14 cellular contexts compared by ENCODE assay signal in the genomic region with DNA sequence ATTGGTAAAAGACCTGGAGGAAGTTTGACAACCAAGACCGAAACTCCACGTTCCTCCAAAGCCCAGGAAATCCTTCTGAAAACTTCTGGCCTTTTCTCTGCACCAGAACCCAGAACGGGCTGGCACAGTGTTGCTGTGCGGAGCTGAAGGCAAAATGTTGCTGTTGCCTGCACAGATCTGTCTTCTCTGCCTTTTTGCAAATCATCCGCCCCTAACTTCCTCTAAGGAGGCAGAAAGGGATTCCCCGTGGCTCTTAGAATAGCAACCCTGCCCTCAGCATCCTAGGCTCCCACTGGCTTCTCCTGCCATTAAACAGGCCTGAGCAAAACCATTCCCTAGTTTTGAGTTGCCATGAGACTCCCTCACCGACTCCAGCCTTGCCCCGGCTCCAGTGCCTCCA. TPM values are rescaled to one million over a fixed set of nuclear protein-coding genes. Genes with fewer than 3 reads are reported as not detected.
A peak's percentile ranks its signal among the peaks of the same experiment; 100 is the strongest.
DNase-seq lines count a peak whose midpoint lies in the region; ATAC-seq lines count a peak whose summit lies in the region.
"Had no signal": no experiment of that assay in that cellular context is flagged by ENCODE, and none has a peak within 500 bp of the region (broad histone marks: within the 10 kb centered on the region; RNA-seq: fewer than 3 reads in every experiment).

No MANE protein-coding gene starts in this region.

- H3K4me3 Mint-ChIP-seq in activated naive CD4-positive, alpha-beta T cell treated with anti-CD3 and anti-CD28 coated beads, Interleukin-2, amount 10 ng/mL, durations not matched to agents 7 days and 5 days = no peak overlapping the region
- H3K4me3 Mint-ChIP-seq in activated naive CD4-positive, alpha-beta T cell treated with anti-CD3 and anti-CD28 coated beads for 36 hours = no peak overlapping the region
- no peak overlapping the region for H3K4me3 Mint-ChIP-seq in activated naive CD8-positive, alpha-beta T cell
- H3K4me3 Mint-ChIP-seq in stimulated activated naive B cell treated with anti-CD40 and anti-IgM and Interleukin-4, amounts not matched to agents 10 μg/mL and 1 μg/mL and 100 μg/mL, for 72 hours = peak overlapping the region; percentile 51 to 65
- H3K4me3 Mint-ChIP-seq: brain had no signal

- H3K27ac Mint-ChIP-seq in activated naive CD4-positive, alpha-beta T cell treated with anti-CD3 and anti-CD28 coated beads, Interleukin-2, amount 10 ng/mL, durations not matched to agents 7 days and 5 days = peak overlapping the region; percentile 46
- H3K27ac Mint-ChIP-seq in activated naive CD4-positive, alpha-beta T cell treated with anti-CD3 and anti-CD28 coated beads for 36 hours = no peak overlapping the region
- H3K27ac Mint-ChIP-seq in activated naive CD8-positive, alpha-beta T cell = peak overlapping the region; percentile 88
- peak overlapping the region; percentile 91 for H3K27ac Mint-ChIP-seq in stimulated activated naive B cell treated with anti-CD40 and anti-IgM and Interleukin-4, amounts not matched to agents 10 μg/mL and 1 μg/mL and 100 μg/mL, for 72 hours
- H3K27ac Mint-ChIP-seq: brain had no signal

- peaks cover 67% of the 10 kb centered on the region for H3K36me3 Mint-ChIP-seq in activated naive CD4-positive, alpha-beta T cell treated with anti-CD3 and anti-CD28 coated beads, Interleukin-2, amount 10 ng/mL, durations not matched to agents 7 days and 5 days
- H3K36me3 Mint-ChIP-seq in activated naive CD4-positive, alpha-beta T cell treated with anti-CD3 and anti-CD28 coated beads for 36 hours (ENCODE audit: low read depth) = peaks cover 34% of the 10 kb centered on the region
- H3K36me3 Mint-ChIP-seq in activated naive CD8-positive, alpha-beta T cell = peaks cover 9% of the 10 kb centered on the region
- H3K36me3 Mint-ChIP-seq in stimulated activated naive B cell treated with anti-CD40 and anti-IgM and Interleukin-4, amounts not matched to agents 10 μg/mL and 1 μg/mL and 100 μg/mL, for 72 hours = peaks cover 33 to 61% of the 10 kb centered on the region in 2 donors
- H3K36me3 Mint-ChIP-seq: brain had no signal

- intact Hi-C loops in activated naive CD4-positive, alpha-beta T cell treated with anti-CD3 and anti-CD28 coated beads for 36 hours (cut with micrococcal nuclease) = no loop called here

- H3K4me1 Mint-ChIP-seq in activated naive CD4-positive, alpha-beta T cell treated with anti-CD3 and anti-CD28 coated beads, Interleukin-2, amount 10 ng/mL, durations not matched to agents 7 days and 5 days = peaks cover 70% of the 10 kb centered on the region
- peaks cover 79% of the 10 kb centered on the region for H3K4me1 Mint-ChIP-seq in activated naive CD4-positive, alpha-beta T cell treated with anti-CD3 and anti-CD28 coated beads for 36 hours (ENCODE audit: low read depth)
- H3K4me1 Mint-ChIP-seq in activated naive CD8-positive, alpha-beta T cell (ENCODE audit: low read depth) = peaks cover 91% of the 10 kb centered on the region
- peaks cover 73 to 97% of the 10 kb centered on the region in 2 donors for H3K4me1 Mint-ChIP-seq in stimulated activated naive B cell treated with anti-CD40 and anti-IgM and Interleukin-4, amounts not matched to agents 10 μg/mL and 1 μg/mL and 100 μg/mL, for 72 hours
- H3K4me1 Mint-ChIP-seq: brain had no signal

- DNase-seq in activated naive CD4-positive, alpha-beta T cell treated with anti-CD3 and anti-CD28 coated beads, Interleukin-2, amount 10 ng/mL, durations not matched to agents 7 days and 5 days = no peak
- DNase-seq in activated naive CD4-positive, alpha-beta T cell treated with anti-CD3 and anti-CD28 coated beads for 36 hours = no peak
- no peak for DNase-seq in stimulated activated naive B cell treated with anti-CD40 and anti-IgM and Interleukin-4, amounts not matched to agents 10 μg/mL and 1 μg/mL and 100 μg/mL, for 72 hours
- DNase-seq in amniotic stem cell (lab: John Stamatoyannopoulos, UW) (no peak), activated gamma-delta T cell (lab: John Stamatoyannopoulos, UW) (no peak)
- DNase-seq: GM23248; NCI-H2029 treated with DMSO at 0.1 percent for 48 hours; NK-92 treated with Interleukin-12 subunit alpha and Interleukin-12 subunit beta, amount 100 ng/mL, for 24 hours; SJCRH30; thyroid gland had no signal

- ATAC-seq in HG02759 (IDR thresholded peaks at IDR 0.05; ENCODE audit: unreplicated experiment) (peak; percentile 31), HG03108 (IDR thresholded peaks at IDR 0.05; ENCODE audit: unreplicated experiment) (no peak)
- ATAC-seq in stimulated activated naive B cell treated with anti-CD40 and anti-IgM and Interleukin-4, amounts not matched to agents 10 μg/mL and 1 μg/mL and 100 μg/mL, for 72 hours (replicated peaks) = peak; percentile 29 to 30

- no peaks in the 10 kb centered on the region for H3K9me3 Mint-ChIP-seq in activated naive CD4-positive, alpha-beta T cell treated with anti-CD3 and anti-CD28 coated beads, Interleukin-2, amount 10 ng/mL, durations not matched to agents 7 days and 5 days
- H3K9me3 Mint-ChIP-seq in activated naive CD4-positive, alpha-beta T cell treated with anti-CD3 and anti-CD28 coated beads for 36 hours = no peaks in the 10 kb centered on the region
- no peaks in the 10 kb centered on the region for H3K9me3 Mint-ChIP-seq in activated naive CD8-positive, alpha-beta T cell (ENCODE audit: low read depth)
- H3K9me3 Mint-ChIP-seq in stimulated activated naive B cell treated with anti-CD40 and anti-IgM and Interleukin-4, amounts not matched to agents 10 μg/mL and 1 μg/mL and 100 μg/mL, for 72 hours = no peaks in the 10 kb centered on the region
- H3K9me3 Mint-ChIP-seq: brain had no signal

- H3K27me3 Mint-ChIP-seq in activated naive CD4-positive, alpha-beta T cell treated with anti-CD3 and anti-CD28 coated beads, Interleukin-2, amount 10 ng/mL, durations not matched to agents 7 days and 5 days = no peaks in the 10 kb centered on the region
- H3K27me3 Mint-ChIP-seq in activated naive CD4-positive, alpha-beta T cell treated with anti-CD3 and anti-CD28 coated beads for 36 hours (ENCODE audit: low read depth) = no peaks in the 10 kb centered on the region
- H3K27me3 Mint-ChIP-seq in activated naive CD8-positive, alpha-beta T cell = no peaks in the 10 kb centered on the region
- H3K27me3 Mint-ChIP-seq in stimulated activated naive B cell treated with anti-CD40 and anti-IgM and Interleukin-4, amounts not matched to agents 10 μg/mL and 1 μg/mL and 100 μg/mL, for 72 hours = no peaks in the 10 kb centered on the region

- CTCF ChIA-PET in activated naive CD4-positive, alpha-beta T cell treated with anti-CD3 and anti-CD28 coated beads, Interleukin-2, amount 10 ng/mL, durations not matched to agents 7 days and 5 days (lab: Charles Lee) = interaction anchor here (0.7 to 7.3 kb wide), 2 partner anchors 12 to 200 kb away, joined by 3 to 30 read pairs; no protein-coding TSS in a partner anchor
- CTCF ChIA-PET in activated naive CD4-positive, alpha-beta T cell treated with anti-CD3 and anti-CD28 coated beads for 36 hours (lab: Charles Lee) = interaction anchor here (0.7 to 1.4 kb wide), 2 partner anchors 12 kb away, joined by 3 read pairs; no protein-coding TSS in a partner anchor

RNA-seq across cellular contexts. Expression of a gene that starts 44.9 kb away (rescaled TPM):
- total RNA-seq in activated naive CD4-positive, alpha-beta T cell treated with anti-CD3 and anti-CD28 coated beads for 36 hours = 10 to 100 TPM; 43.7 to 44.4 TPM

Comparison
In these comparisons a context has a peak if more than half of its experiments do, and no peak if none do; other contexts are left out.
1. H3K4me3 Mint-ChIP-seq: peak in stimulated activated naive B cell treated with anti-CD40 and anti-IgM and Interleukin-4, amounts not matched to agents 10 μg/mL and 1 μg/mL and 100 μg/mL, for 72 hours (2 of 2); none in activated naive CD4-positive, alpha-beta T cell treated with anti-CD3 and anti-CD28 coated beads, Interleukin-2, amount 10 ng/mL, durations not matched to agents 7 days and 5 days (single experiment), activated naive CD4-positive, alpha-beta T cell treated with anti-CD3 and anti-CD28 coated beads for 36 hours (single experiment) and activated naive CD8-positive, alpha-beta T cell (single experiment).